2 cellular contexts compared by ENCODE assay signal in the genomic region with DNA sequence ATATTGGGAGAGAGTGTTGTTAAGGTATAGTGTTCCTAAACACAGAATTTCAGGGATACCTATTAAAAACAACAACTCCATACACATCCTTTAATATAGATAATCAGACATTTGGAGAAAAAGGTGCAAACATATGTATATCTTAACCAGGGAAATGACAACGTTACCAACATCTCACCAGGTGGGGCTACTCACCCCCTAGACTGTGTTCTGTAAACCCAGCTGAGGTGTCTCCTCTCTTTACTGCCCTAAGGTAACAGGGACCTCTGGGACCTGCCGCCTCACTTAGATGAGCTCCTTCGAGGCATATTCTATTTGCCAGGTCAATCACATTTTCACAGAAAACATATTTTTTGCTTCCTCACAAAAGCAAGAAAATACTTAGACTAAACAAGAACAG.
TF ChIP-seq lines count a peak whose summit lies in the region.

No MANE protein-coding gene starts in this region.

TF ChIP-seq in HCT116, 20 proteins besides CTCF, POLR2A, EP300 and RAD21:
- TF ChIP-seq, protein P1, sequence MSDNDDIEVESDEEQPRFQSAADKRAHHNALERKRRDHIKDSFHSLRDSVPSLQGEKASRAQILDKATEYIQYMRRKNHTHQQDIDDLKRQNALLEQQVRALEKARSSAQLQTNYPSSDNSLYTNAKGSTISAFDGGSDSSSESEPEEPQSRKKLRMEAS (IDR thresholded peaks at IDR 0.05), result no peak
- no peak for TF ChIP-seq SP1 (IDR thresholded peaks at IDR 0.05; ENCODE audit: low read depth)
- no peak for TF ChIP-seq EGR1 (IDR thresholded peaks at IDR 0.05; ENCODE audit: low read depth)
- TF ChIP-seq, protein P2, sequence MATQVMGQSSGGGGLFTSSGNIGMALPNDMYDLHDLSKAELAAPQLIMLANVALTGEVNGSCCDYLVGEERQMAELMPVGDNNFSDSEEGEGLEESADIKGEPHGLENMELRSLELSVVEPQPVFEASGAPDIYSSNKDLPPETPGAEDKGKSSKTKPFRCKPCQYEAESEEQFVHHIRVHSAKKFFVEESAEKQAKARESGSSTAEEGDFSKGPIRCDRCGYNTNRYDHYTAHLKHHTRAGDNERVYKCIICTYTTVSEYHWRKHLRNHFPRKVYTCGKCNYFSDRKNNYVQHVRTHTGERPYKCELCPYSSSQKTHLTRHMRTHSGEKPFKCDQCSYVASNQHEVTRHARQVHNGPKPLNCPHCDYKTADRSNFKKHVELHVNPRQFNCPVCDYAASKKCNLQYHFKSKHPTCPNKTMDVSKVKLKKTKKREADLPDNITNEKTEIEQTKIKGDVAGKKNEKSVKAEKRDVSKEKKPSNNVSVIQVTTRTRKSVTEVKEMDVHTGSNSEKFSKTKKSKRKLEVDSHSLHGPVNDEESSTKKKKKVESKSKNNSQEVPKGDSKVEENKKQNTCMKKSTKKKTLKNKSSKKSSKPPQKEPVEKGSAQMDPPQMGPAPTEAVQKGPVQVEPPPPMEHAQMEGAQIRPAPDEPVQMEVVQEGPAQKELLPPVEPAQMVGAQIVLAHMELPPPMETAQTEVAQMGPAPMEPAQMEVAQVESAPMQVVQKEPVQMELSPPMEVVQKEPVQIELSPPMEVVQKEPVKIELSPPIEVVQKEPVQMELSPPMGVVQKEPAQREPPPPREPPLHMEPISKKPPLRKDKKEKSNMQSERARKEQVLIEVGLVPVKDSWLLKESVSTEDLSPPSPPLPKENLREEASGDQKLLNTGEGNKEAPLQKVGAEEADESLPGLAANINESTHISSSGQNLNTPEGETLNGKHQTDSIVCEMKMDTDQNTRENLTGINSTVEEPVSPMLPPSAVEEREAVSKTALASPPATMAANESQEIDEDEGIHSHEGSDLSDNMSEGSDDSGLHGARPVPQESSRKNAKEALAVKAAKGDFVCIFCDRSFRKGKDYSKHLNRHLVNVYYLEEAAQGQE (IDR thresholded peaks at IDR 0.05; ENCODE audit: low read depth), result no peak
- no peak for TF ChIP-seq EZH2 (IDR thresholded peaks at IDR 0.05)
- TF ChIP-seq CEBPB (IDR thresholded peaks at IDR 0.05; ENCODE audit: low read depth), result no peak
- TF ChIP-seq FOSL1 (IDR thresholded peaks at IDR 0.05; ENCODE audit: low read depth), result no peak
- TF ChIP-seq ZFX (IDR thresholded peaks at IDR 0.05), result no peak
- TF ChIP-seq SRF (IDR thresholded peaks at IDR 0.05; ENCODE audit: low read depth), result no peak
- no peak for TF ChIP-seq POLR2AphosphoS5 (IDR thresholded peaks at IDR 0.05; ENCODE audit: low read depth, low read length)
- no peak for TF ChIP-seq CBX3 (IDR thresholded peaks at IDR 0.05; ENCODE audit: low read depth)

TF ChIP-seq in H1, 55 proteins besides CTCF, POLR2A, EP300 and RAD21:
- TF ChIP-seq PHF8 (conservative IDR thresholded peaks at IDR 0.05; ENCODE audit: low read depth, low read length) (no peak), JUND (IDR thresholded peaks at IDR 0.05; ENCODE audit: low read length) (no peak), TAF7 (optimal IDR thresholded peaks at IDR 0.05; ENCODE audit: borderline replicate concordance, low read depth, low read length) (no peak), GTF2F1 (IDR thresholded peaks at IDR 0.05; ENCODE audit: borderline replicate concordance, low read depth, low read length) (no peak)
